In genomic region chrX:71183341-71183740, GRCh38 we compare ENCODE assay signal across 1 cellular context.
TF ChIP-seq lines count a peak whose summit lies in the region.

No MANE protein-coding gene starts in this region.

TF ChIP-seq in H1, 55 proteins besides CTCF, POLR2A, EP300 and RAD21:
- TF ChIP-seq BRCA1 (IDR thresholded peaks at IDR 0.05; ENCODE audit: low read depth, low read length): no peak
- no peak for TF ChIP-seq SUZ12 (IDR thresholded peaks at IDR 0.05; ENCODE audit: low read length)
- no peak for TF ChIP-seq SAP30 (IDR thresholded peaks at IDR 0.05; ENCODE audit: insufficient read depth, insufficient replicate concordance, low read length)
- TF ChIP-seq MAX (IDR thresholded peaks at IDR 0.05): no peak
- no peak for TF ChIP-seq ATF3 (IDR thresholded peaks at IDR 0.05; ENCODE audit: insufficient read depth, low read depth, low read length)
- TF ChIP-seq EZH2 (IDR thresholded peaks at IDR 0.05; ENCODE audit: low read depth, low read length, severe bottlenecking): no peak
- no peak for TF ChIP-seq TAF1 (IDR thresholded peaks at IDR 0.05; ENCODE audit: low read depth, low read length)
- TF ChIP-seq MAFK (IDR thresholded peaks at IDR 0.05; ENCODE audit: low read depth, low read length): no peak
- TF ChIP-seq CBX8 (IDR thresholded peaks at IDR 0.05; ENCODE audit: borderline replicate concordance, low read depth, low read length): no peak
- TF ChIP-seq HDAC2 (IDR thresholded peaks at IDR 0.05; ENCODE audit: borderline replicate concordance in 1 of 2, low read depth in 2 of 2, low read length in 2 of 2): no peak
